8 cellular contexts compared by ENCODE assay signal in the genomic region with DNA sequence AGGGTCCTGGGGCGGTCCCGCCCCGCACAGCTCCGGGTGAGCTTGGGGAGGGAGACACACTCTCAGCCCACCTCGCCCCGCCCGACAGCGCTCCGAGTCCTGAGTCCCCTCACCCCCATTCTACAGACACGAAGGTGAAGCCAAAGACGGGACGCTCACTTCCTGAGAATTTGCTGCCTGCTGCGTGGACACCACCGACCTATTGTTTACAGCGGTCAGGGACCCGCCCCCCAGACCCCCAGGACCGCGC. TPM values are rescaled to one million over a fixed set of nuclear protein-coding genes. Genes with fewer than 3 reads are reported as not detected.
DNase-seq lines count a peak whose midpoint lies in the region; ATAC-seq and TF ChIP-seq lines count a peak whose summit lies in the region.

No MANE protein-coding gene starts in this region.

- peaks cover 4% of the 10 kb centered on the region; the same call in 1 of the 2 replicates for H3F3A ChIP-seq in GM23338 (replicated peaks; ENCODE audit: low read depth)

- H2AFZ ChIP-seq in GM23338 = peak overlapping the region; percentile 100

- H3K4me1 ChIP-seq in A673 (ENCODE audit: insufficient read depth, low read length, poor library complexity, severe bottlenecking) (peaks cover 5% of the 10 kb centered on the region), GM23338 (ENCODE audit: insufficient read depth) (peaks cover 10% of the 10 kb centered on the region), iPS DF 6.9 (ENCODE audit: control insufficient read depth, insufficient read depth, low read length) (no peaks in the 10 kb centered on the region; the same call in 1 of the 2 replicates)

- TF ChIP-seq CTCF in A673 (conservative IDR thresholded peaks at IDR 0.05; ENCODE audit: low read depth, low read length) = no peak
- TF ChIP-seq CTCF in GM23338 (conservative IDR thresholded peaks at IDR 0.05; ENCODE audit: low read depth in 2 of 2) = no peak

- peaks cover 27% of the 10 kb centered on the region for H3K4me1 Mint-ChIP-seq in GM23338
- H3K4me1 Mint-ChIP-seq in activated T-helper 1 cell treated with anti-CD3 and anti-CD28 coated beads, Interleukin-12 subunit alpha, Interleukin-12 subunit beta, Interleukin-2, Interleukin-4 antibody, amounts not matched to agents 30 ng/mL and 10 ng/mL and 1 ng/mL, durations not matched to agents 14 hours and 24 hours and 36 hours (ENCODE audit: low read depth) = peaks cover 25% of the 10 kb centered on the region
- peaks cover 35% of the 10 kb centered on the region for H3K4me1 Mint-ChIP-seq in stimulated activated memory B cell treated with anti-CD40 and anti-IgM and Interleukin-4, amounts not matched to agents 10 μg/mL and 1 μg/mL and 100 μg/mL, for 72 hours

- CTCF ChIA-PET in A673 (lab: Charles Lee) = no interaction called here

- ATAC-seq in GM23338 = peak; percentile 15; the same call in 2 of the 3 replicates
- ATAC-seq in stimulated activated memory B cell treated with anti-CD40 and anti-IgM and Interleukin-4, amounts not matched to agents 10 μg/mL and 1 μg/mL and 100 μg/mL, for 72 hours = peak; percentile 1

- H3K27ac Mint-ChIP-seq in GM23338 = peak overlapping the region; percentile 95; the same call in 1 of the 2 replicates
- H3K27ac Mint-ChIP-seq in activated T-helper 1 cell treated with anti-CD3 and anti-CD28 coated beads, Interleukin-12 subunit alpha, Interleukin-12 subunit beta, Interleukin-2, Interleukin-4 antibody, amounts not matched to agents 30 ng/mL and 10 ng/mL and 1 ng/mL, durations not matched to agents 14 hours and 24 hours and 36 hours = peak overlapping the region; percentile 98
- peak overlapping the region; percentile 99 for H3K27ac Mint-ChIP-seq in stimulated activated memory B cell treated with anti-CD40 and anti-IgM and Interleukin-4, amounts not matched to agents 10 μg/mL and 1 μg/mL and 100 μg/mL, for 72 hours

- peaks cover 20% of the 10 kb centered on the region for H3K9me3 ChIP-seq in A673 (ENCODE audit: low read depth, low read length, poor library complexity, severe bottlenecking)
- H3K9me3 ChIP-seq in iPS DF 6.9 (ENCODE audit: control insufficient read depth, insufficient read depth, low read length) = no peaks in the 10 kb centered on the region

- no peaks in the 10 kb centered on the region for H3K27me3 ChIP-seq in A673 (replicated peaks; ENCODE audit: insufficient read depth, low read depth, low read length, poor library complexity)
- H3K27me3 ChIP-seq in GM23338 (ENCODE audit: insufficient read depth) = peaks cover 27% of the 10 kb centered on the region
- no peaks in the 10 kb centered on the region for H3K27me3 ChIP-seq in iPS DF 6.9 (ENCODE audit: control insufficient read depth, insufficient read depth, low read length)

- POLR2A ChIA-PET in A673 (lab: Charles Lee; ENCODE audit: low non-redundant PET) = no interaction called here

- peak overlapping the region; percentile 91 for H3K4me3 ChIP-seq in A673 (ENCODE audit: low read depth, low read length, poor library complexity, severe bottlenecking)
- H3K4me3 ChIP-seq in GM23338 = peak overlapping the region; percentile 96
- peak overlapping the region; percentile 65; the same call in 1 of the 2 replicates for H3K4me3 ChIP-seq in iPS DF 6.9 (ENCODE audit: low read length)

- no peaks in the 10 kb centered on the region for H3K9me2 ChIP-seq in GM23338 (ENCODE audit: insufficient read depth)

- no peaks in the 10 kb centered on the region; the same call in 1 of the 3 replicates for H3K9me3 Mint-ChIP-seq in GM23338
- peaks cover 47% of the 10 kb centered on the region for H3K9me3 Mint-ChIP-seq in activated T-helper 1 cell treated with anti-CD3 and anti-CD28 coated beads, Interleukin-12 subunit alpha, Interleukin-12 subunit beta, Interleukin-2, Interleukin-4 antibody, amounts not matched to agents 30 ng/mL and 10 ng/mL and 1 ng/mL, durations not matched to agents 14 hours and 24 hours and 36 hours
- H3K9me3 Mint-ChIP-seq in stimulated activated memory B cell treated with anti-CD40 and anti-IgM and Interleukin-4, amounts not matched to agents 10 μg/mL and 1 μg/mL and 100 μg/mL, for 72 hours = peaks cover 20% of the 10 kb centered on the region

- no CpG with 5 or more reads among the region's 18 CpGs for WGBS in iPS DF 6.9 (ENCODE audit: insufficient coverage, insufficient read length)

- BruUV-seq in A673 (replicated peaks; lab: Mats Ljungman, UMichigan) = no TSS peak

- intact Hi-C loops in A673 (cut with micrococcal nuclease; ENCODE audit: unreplicated experiment) = no loop called here
- intact Hi-C loops in activated T-helper 1 cell treated with anti-CD3 and anti-CD28 coated beads, Interleukin-12 subunit alpha, Interleukin-12 subunit beta, Interleukin-2, Interleukin-4 antibody, amounts not matched to agents 30 ng/mL and 10 ng/mL and 1 ng/mL, durations not matched to agents 14 hours and 24 hours and 36 hours (cut with micrococcal nuclease) = loop anchor here (1.0 to 5.0 kb wide), 6 partner anchors 45 to 337 kb away; a partner anchor contains a TSS

- peak overlapping the region; percentile 79 for H3K4me2 ChIP-seq in GM23338

- H3K27ac ChIP-seq in A673 (ENCODE audit: low read depth, low read length, poor library complexity, severe bottlenecking) (peak overlapping the region; percentile 91), GM23338 (ENCODE audit: low read depth) (no peak overlapping the region), iPS DF 6.9 (ENCODE audit: low read length) (no peak overlapping the region)

- peaks cover 38% of the 10 kb centered on the region for H3K79me2 ChIP-seq in GM23338 (replicated peaks; ENCODE audit: insufficient read depth)

- H3K36me3 ChIP-seq in A673 (ENCODE audit: insufficient read depth, low read length, poor library complexity, severe bottlenecking) (peaks cover 23% of the 10 kb centered on the region), GM23338 (ENCODE audit: insufficient read depth) (no peaks in the 10 kb centered on the region), iPS DF 6.9 (ENCODE audit: control insufficient read depth, insufficient read depth, low read length) (no peaks in the 10 kb centered on the region)

- DNase-seq in A673 (ENCODE audit: low spot score) = peak; percentile 18
- DNase-seq in GM23338 (ENCODE audit: low spot score) = peak; percentile 67
- DNase-seq in activated T-helper 1 cell treated with anti-CD3 and anti-CD28 coated beads, Interleukin-12 subunit alpha, Interleukin-12 subunit beta, Interleukin-2, Interleukin-4 antibody, amounts not matched to agents 30 ng/mL and 10 ng/mL and 1 ng/mL, durations not matched to agents 14 hours and 24 hours and 36 hours (ENCODE audit: low spot score) = no peak
- peak; percentile 9 for DNase-seq in iPS DF 6.9 (ENCODE audit: low read depth, low spot score)
- DNase-seq in HPDE6-E6E7 (ENCODE audit: extremely low spot score) = no peak
- no peak for DNase-seq in NCI-H446 (lab: John Stamatoyannopoulos, UW)
- DNase-seq in NCI-H524 (lab: John Stamatoyannopoulos, UW) = no peak

- peak overlapping the region; percentile 97 for H3K4me3 Mint-ChIP-seq in GM23338
- H3K4me3 Mint-ChIP-seq in activated T-helper 1 cell treated with anti-CD3 and anti-CD28 coated beads, Interleukin-12 subunit alpha, Interleukin-12 subunit beta, Interleukin-2, Interleukin-4 antibody, amounts not matched to agents 30 ng/mL and 10 ng/mL and 1 ng/mL, durations not matched to agents 14 hours and 24 hours and 36 hours = peak overlapping the region; percentile 99
- H3K4me3 Mint-ChIP-seq in stimulated activated memory B cell treated with anti-CD40 and anti-IgM and Interleukin-4, amounts not matched to agents 10 μg/mL and 1 μg/mL and 100 μg/mL, for 72 hours = peak overlapping the region; percentile 100

- H3K27me3 Mint-ChIP-seq in GM23338 (ENCODE audit: insufficient read depth, low read depth, poor library complexity) = peaks cover 29% of the 10 kb centered on the region
- peaks cover 3% of the 10 kb centered on the region for H3K27me3 Mint-ChIP-seq in activated T-helper 1 cell treated with anti-CD3 and anti-CD28 coated beads, Interleukin-12 subunit alpha, Interleukin-12 subunit beta, Interleukin-2, Interleukin-4 antibody, amounts not matched to agents 30 ng/mL and 10 ng/mL and 1 ng/mL, durations not matched to agents 14 hours and 24 hours and 36 hours (ENCODE audit: insufficient read depth)
- no peaks in the 10 kb centered on the region for H3K27me3 Mint-ChIP-seq in stimulated activated memory B cell treated with anti-CD40 and anti-IgM and Interleukin-4, amounts not matched to agents 10 μg/mL and 1 μg/mL and 100 μg/mL, for 72 hours

- peaks cover 34% of the 10 kb centered on the region for H4K20me1 ChIP-seq in GM23338 (replicated peaks; ENCODE audit: insufficient read depth)

- peaks cover 27% of the 10 kb centered on the region for H3K36me3 Mint-ChIP-seq in GM23338 (ENCODE audit: low read depth)
- H3K36me3 Mint-ChIP-seq in activated T-helper 1 cell treated with anti-CD3 and anti-CD28 coated beads, Interleukin-12 subunit alpha, Interleukin-12 subunit beta, Interleukin-2, Interleukin-4 antibody, amounts not matched to agents 30 ng/mL and 10 ng/mL and 1 ng/mL, durations not matched to agents 14 hours and 24 hours and 36 hours (ENCODE audit: low read depth) = peaks cover 32% of the 10 kb centered on the region
- peaks cover 52% of the 10 kb centered on the region for H3K36me3 Mint-ChIP-seq in stimulated activated memory B cell treated with anti-CD40 and anti-IgM and Interleukin-4, amounts not matched to agents 10 μg/mL and 1 μg/mL and 100 μg/mL, for 72 hours

TF ChIP-seq in GM23338, 12 proteins besides CTCF, POLR2A, EP300 and RAD21 (continues in another document):
- TF ChIP-seq, protein P1, sequence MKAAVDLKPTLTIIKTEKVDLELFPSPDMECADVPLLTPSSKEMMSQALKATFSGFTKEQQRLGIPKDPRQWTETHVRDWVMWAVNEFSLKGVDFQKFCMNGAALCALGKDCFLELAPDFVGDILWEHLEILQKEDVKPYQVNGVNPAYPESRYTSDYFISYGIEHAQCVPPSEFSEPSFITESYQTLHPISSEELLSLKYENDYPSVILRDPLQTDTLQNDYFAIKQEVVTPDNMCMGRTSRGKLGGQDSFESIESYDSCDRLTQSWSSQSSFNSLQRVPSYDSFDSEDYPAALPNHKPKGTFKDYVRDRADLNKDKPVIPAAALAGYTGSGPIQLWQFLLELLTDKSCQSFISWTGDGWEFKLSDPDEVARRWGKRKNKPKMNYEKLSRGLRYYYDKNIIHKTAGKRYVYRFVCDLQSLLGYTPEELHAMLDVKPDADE (IDR thresholded peaks at IDR 0.05) = peak; percentile 35; the same call in 1 of the 2 replicates

RNA-seq across cellular contexts. Expression of a gene that starts 0.8 kb away (rescaled TPM):
- total RNA-seq in A673 (2021) = 26.9 and 27.7 TPM in 2 replicates
- total RNA-seq in GM23338 (2014; rRNA removed; shearing (Covaris generic)) = 54.6 and 58.1 TPM in 2 replicates
- polyA plus RNA-seq in GM23338 (2016; fragmentation: Nextera tagmentation; extraction: Ambion mirVana) = 12.9 and 18.5 TPM in 2 replicates
- 23.4 and 23.7 TPM in 2 replicates for total RNA-seq in activated T-helper 1 cell treated with anti-CD3 and anti-CD28 coated beads, Interleukin-12 subunit alpha, Interleukin-12 subunit beta, Interleukin-2, Interleukin-4 antibody, amounts not matched to agents 30 ng/mL and 10 ng/mL and 1 ng/mL, durations not matched to agents 14 hours and 24 hours and 36 hours

RNA-seq across cellular contexts. Expression of a gene that starts 31.5 kb away (rescaled TPM):
- total RNA-seq in A673 (2021) = not detected in 2 replicates
- 41.6 and 49.2 TPM in 2 replicates for total RNA-seq in GM23338 (2014; rRNA removed; shearing (Covaris generic))
- 4.6 and 6.0 TPM in 2 replicates for polyA plus RNA-seq in GM23338 (2016; fragmentation: Nextera tagmentation; extraction: Ambion mirVana)
- total RNA-seq in activated T-helper 1 cell treated with anti-CD3 and anti-CD28 coated beads, Interleukin-12 subunit alpha, Interleukin-12 subunit beta, Interleukin-2, Interleukin-4 antibody, amounts not matched to agents 30 ng/mL and 10 ng/mL and 1 ng/mL, durations not matched to agents 14 hours and 24 hours and 36 hours = not detected in 2 replicates

Comparison
In these comparisons a context has a peak if more than half of its experiments do, and no peak if none do; other contexts are left out.
1. DNase-seq: peak in A673 (single experiment), GM23338 (single experiment) and iPS DF 6.9 (single experiment); none in activated T-helper 1 cell treated with anti-CD3 and anti-CD28 coated beads, Interleukin-12 subunit alpha, Interleukin-12 subunit beta, Interleukin-2, Interleukin-4 antibody, amounts not matched to agents 30 ng/mL and 10 ng/mL and 1 ng/mL, durations not matched to agents 14 hours and 24 hours and 36 hours (single experiment), HPDE6-E6E7 (single experiment), NCI-H446 (0 of 2) and NCI-H524 (0 of 2).
2. RNA of a gene that starts 31.5 kb away (total RNA-seq): 41.6 to 49.2 TPM in GM23338; not detected in A673 and not detected in activated T-helper 1 cell treated with anti-CD3 and anti-CD28 coated beads, Interleukin-12 subunit alpha, Interleukin-12 subunit beta, Interleukin-2, Interleukin-4 antibody, amounts not matched to agents 30 ng/mL and 10 ng/mL and 1 ng/mL, durations not matched to agents 14 hours and 24 hours and 36 hours; every median in the first group is over 10 times any median in the second.
3. Peak in every context shown above with its lines, with median percentiles within 50 percentile points of each other: H3K4me3 ChIP-seq, H3K27ac Mint-ChIP-seq and H3K4me3 Mint-ChIP-seq.